Comparison of ENCODE assay signal across 19 cellular contexts in genomic region chr12:132695431-132695830, GRCh38. TPM values are rescaled to one million over a fixed set of nuclear protein-coding genes. Genes with fewer than 3 reads are reported as not detected.
DNase-seq lines count a peak whose midpoint lies in the region; ATAC-seq, FAIRE-seq and TF ChIP-seq lines count a peak whose summit lies in the region.
"Had no signal": no experiment of that assay in that cellular context is flagged by ENCODE, and none has a peak within 500 bp of the region (broad histone marks: within the 10 kb centered on the region; RNA-seq: fewer than 3 reads in every experiment).

No MANE protein-coding gene starts in this region.

- H3F3A ChIP-seq in neural progenitor cell (ENCODE audit: low read depth) (peaks cover 5% of the 10 kb centered on the region), smooth muscle cell (ENCODE audit: low read depth) (no peaks in the 10 kb centered on the region)

- no peak for DNase-seq in Right ventricle myocardium inferior (ENCODE audit: missing footprints)
- no peak for DNase-seq in cardiac septum (ENCODE audit: low spot score)
- DNase-seq in left cardiac atrium = peak; percentile 39
- DNase-seq in neural progenitor cell (ENCODE audit: low spot score) = no peak
- DNase-seq in smooth muscle cell (lab: John Stamatoyannopoulos, UW; ENCODE audit: unreplicated experiment) = no peak
- no peak for DNase-seq in HTR-8/SVneo (ENCODE audit: insufficient read length, low spot score)
- DNase-seq in COLO668 (lab: John Stamatoyannopoulos, UW; ENCODE audit: unreplicated experiment) = no peak
- DNase-seq: CD4-positive, CD25-positive, alpha-beta regulatory T cell; DMS53; H9; NCI-H187 treated with DMSO at 0.1 percent for 48 hours; NCI-H69; SHP77; SK-N-SH had no signal

- TF ChIP-seq CTCF in neural progenitor cell (IDR thresholded peaks at IDR 0.05) (no peak), smooth muscle cell (IDR thresholded peaks at IDR 0.05; ENCODE audit: borderline replicate concordance, insufficient read depth, poor library complexity, severe bottlenecking) (no peak)

- H3K4me3 ChIP-seq in neural progenitor cell = no peak overlapping the region
- H3K4me3 ChIP-seq in smooth muscle cell = no peak overlapping the region
- H3K4me3 ChIP-seq: K562 had no signal

- no peaks in the 10 kb centered on the region for H3K4me1 ChIP-seq in neural progenitor cell
- H3K4me1 ChIP-seq in smooth muscle cell (ENCODE audit: low read depth) = no peaks in the 10 kb centered on the region

- H3K27ac ChIP-seq in neural progenitor cell (no peak overlapping the region), smooth muscle cell (ENCODE audit: low read depth) (no peak overlapping the region)
- H3K27ac ChIP-seq: 22Rv1, HL-60 had no signal

- peak overlapping the region; percentile 39 for H3K27ac Mint-ChIP-seq in neural progenitor cell
- H3K27ac Mint-ChIP-seq: B cell had no signal

- H3K27me3 ChIP-seq in neural progenitor cell (no peaks in the 10 kb centered on the region), smooth muscle cell (ENCODE audit: low read depth) (no peaks in the 10 kb centered on the region)

- no peaks in the 10 kb centered on the region for H3K9me3 Mint-ChIP-seq in neural progenitor cell
- H3K9me3 Mint-ChIP-seq: H9 had no signal

- peaks cover 25% of the 10 kb centered on the region for H3K36me3 Mint-ChIP-seq in neural progenitor cell

- H3K79me2 ChIP-seq in neural progenitor cell (ENCODE audit: low read depth) (no peaks in the 10 kb centered on the region), smooth muscle cell (ENCODE audit: low read depth) (no peaks in the 10 kb centered on the region)

- H3K4me2 ChIP-seq in neural progenitor cell (no peak overlapping the region), smooth muscle cell (no peak overlapping the region)
- H3K4me2 ChIP-seq: SK-N-SH had no signal

- no peak for FAIRE-seq in HTR-8/SVneo (lab: Jason Lieb, UNC)
- FAIRE-seq: K562 had no signal

- H3K36me3 ChIP-seq in neural progenitor cell (no peaks in the 10 kb centered on the region), smooth muscle cell (ENCODE audit: low read depth) (no peaks in the 10 kb centered on the region)

- H3K4me3 Mint-ChIP-seq in neural progenitor cell = no peak overlapping the region
- H3K4me3 Mint-ChIP-seq: B cell, H9 had no signal

- no peaks in the 10 kb centered on the region for H3K4me1 Mint-ChIP-seq in neural progenitor cell
- H3K4me1 Mint-ChIP-seq: H9 had no signal

- H3K9ac ChIP-seq in neural progenitor cell (no peak overlapping the region), smooth muscle cell (ENCODE audit: low read depth) (no peak overlapping the region)
- H3K9ac ChIP-seq: SK-N-SH had no signal

- H4K20me1 ChIP-seq in neural progenitor cell (ENCODE audit: low read depth) = peaks cover 3% of the 10 kb centered on the region
- H4K20me1 ChIP-seq in smooth muscle cell (ENCODE audit: low read depth) = no peaks in the 10 kb centered on the region

- peaks cover 2% of the 10 kb centered on the region for H3K27me3 Mint-ChIP-seq in neural progenitor cell (ENCODE audit: insufficient read depth, low read depth)
- H3K27me3 Mint-ChIP-seq: B cell; CD4-positive, CD25-positive, alpha-beta regulatory T cell had no signal

- ATAC-seq in Right ventricle myocardium inferior (peak; percentile 97), left cardiac atrium (peak; percentile 93 to 95), HG03469 (IDR thresholded peaks at IDR 0.05; ENCODE audit: unreplicated experiment) (no peak)
- ATAC-seq: K562 had no signal

- WGBS in smooth muscle cell (ENCODE audit: low lambda C conversion rate) = 97% methylated on average over 12 of the region's 12 CpGs

- H2AFZ ChIP-seq in neural progenitor cell (replicated peaks) (no peak overlapping the region), smooth muscle cell (ENCODE audit: low read depth) (no peak overlapping the region)

- H3K9me3 ChIP-seq in neural progenitor cell (ENCODE audit: low read depth) = no peaks in the 10 kb centered on the region
- H3K9me3 ChIP-seq in smooth muscle cell (replicated peaks; ENCODE audit: low read depth) = no peaks in the 10 kb centered on the region
- H3K9me3 ChIP-seq: SK-N-SH had no signal

- intact Hi-C loops in Right ventricle myocardium inferior (cut with DNase I) = no loop called here
- intact Hi-C loops in cardiac septum (cut with DNase I) = no loop called here
- intact Hi-C loops in left cardiac atrium (cut with DNase I) = no loop called here

RNA-seq across cellular contexts. Expression of gene PXMP2, which starts 8.0 kb away (rescaled TPM):
- 62.5 TPM for total RNA-seq in Right ventricle myocardium inferior
- total RNA-seq in cardiac septum = 36.5 TPM
- 10 to 100 TPM; 27.2 to 32.7 TPM for total RNA-seq in left cardiac atrium
- 18.5 and 18.6 TPM in 2 replicates for total RNA-seq in neural progenitor cell (ENCODE audit: low replicate concordance)
- 14.7 and 28.9 TPM in 2 replicates for total RNA-seq in smooth muscle cell
- polyA plus RNA-seq in smooth muscle cell = 23.8 and 25.0 TPM in 2 replicates

RNA-seq across cellular contexts. Expression of gene POLE, which starts 8.3 kb away (rescaled TPM):
- total RNA-seq in Right ventricle myocardium inferior (12.1 TPM), cardiac septum (12.1 TPM), left cardiac atrium (10 to 100 TPM in 1 of 2 donors, 1 to 10 TPM in 1; 9.3 to 12.1 TPM), neural progenitor cell (ENCODE audit: low replicate concordance) (46.8 and 69.7 TPM in 2 replicates), smooth muscle cell (11.0 and 11.5 TPM in 2 replicates)
- 8.5 and 9.2 TPM in 2 replicates for polyA plus RNA-seq in smooth muscle cell

RNA-seq across cellular contexts. Expression of gene PGAM5, which starts 15.2 kb away (rescaled TPM):
- total RNA-seq in Right ventricle myocardium inferior = 34.1 TPM
- 26.1 TPM for total RNA-seq in cardiac septum
- total RNA-seq in left cardiac atrium = 10 to 100 TPM; 22.6 to 25.2 TPM
- 41.3 and 49.2 TPM in 2 replicates for total RNA-seq in neural progenitor cell (ENCODE audit: low replicate concordance)
- 16.4 and 16.8 TPM in 2 replicates for total RNA-seq in smooth muscle cell
- polyA plus RNA-seq in smooth muscle cell = 13.5 and 17.7 TPM in 2 replicates
